1 cellular context compared by ENCODE assay signal in genomic region chr12:108482717-108483212, GRCh38.
TF ChIP-seq lines count a peak whose summit lies in the region.

No MANE protein-coding gene starts in this region.

TF ChIP-seq in HepG2, 621 proteins besides CTCF, POLR2A, EP300 and RAD21 (continued from another document):
- TF ChIP-seq NFE2 (CRISPR knock-in tag; IDR thresholded peaks at IDR 0.05) = peak; percentile 44; the same call in 1 of the 2 replicates
